ENCODE assay signal across 16 cellular contexts in genomic region chr11:122453586-122453985, GRCh38.
"Had no signal": no experiment of that assay in that cellular context is flagged by ENCODE, and none has a peak within 500 bp of the region (broad histone marks: within the 10 kb centered on the region; RNA-seq: fewer than 3 reads in every experiment).

No MANE protein-coding gene starts in this region.

- H3K27me3 ChIP-seq: adrenal gland, brain microvascular endothelial cell, esophagus squamous epithelium, heart right ventricle, pancreas, right atrium auricular region, tibial nerve had no signal

- FAIRE-seq: frontal cortex, kidney, pancreas, TTC549 had no signal

- H3K27ac ChIP-seq: adrenal gland, brain microvascular endothelial cell, esophagus squamous epithelium, heart right ventricle, pancreas, right atrium auricular region, tibial nerve had no signal

- H3K36me3 ChIP-seq: adrenal gland, brain microvascular endothelial cell, esophagus squamous epithelium, heart right ventricle, pancreas, right atrium auricular region, tibial nerve had no signal

- H3K4me1 ChIP-seq: adrenal gland, esophagus squamous epithelium, heart right ventricle, pancreas, right atrium auricular region, tibial nerve had no signal

- DNase-seq: activated CD4-positive, CD25-positive, alpha-beta regulatory T cell; activated naive CD4-positive, alpha-beta T cell treated with anti-CD3 and anti-CD28 coated beads, Interleukin-2, amount 50 U/mL, for 16 hours; activated T-cell treated with anti-CD3 and anti-CD28 coated beads, Interleukin-2, amount 50 U/mL, for 1 hour; adrenal gland; brain microvascular endothelial cell; esophagus squamous epithelium; heart right ventricle; kidney; left ventricle myocardium superior; pancreas; T-helper 2 cell had no signal

- ATAC-seq: heart right ventricle, left ventricle myocardium superior, pancreas had no signal

- H3K4me3 ChIP-seq: adrenal gland, esophagus squamous epithelium, heart right ventricle, pancreas, right atrium auricular region, smooth muscle cell, tibial nerve had no signal

- H3K4me2 ChIP-seq: smooth muscle cell had no signal

- H3K9me3 ChIP-seq: esophagus squamous epithelium, pancreas had no signal
